19 cellular contexts compared by ENCODE assay signal in the genomic region with DNA sequence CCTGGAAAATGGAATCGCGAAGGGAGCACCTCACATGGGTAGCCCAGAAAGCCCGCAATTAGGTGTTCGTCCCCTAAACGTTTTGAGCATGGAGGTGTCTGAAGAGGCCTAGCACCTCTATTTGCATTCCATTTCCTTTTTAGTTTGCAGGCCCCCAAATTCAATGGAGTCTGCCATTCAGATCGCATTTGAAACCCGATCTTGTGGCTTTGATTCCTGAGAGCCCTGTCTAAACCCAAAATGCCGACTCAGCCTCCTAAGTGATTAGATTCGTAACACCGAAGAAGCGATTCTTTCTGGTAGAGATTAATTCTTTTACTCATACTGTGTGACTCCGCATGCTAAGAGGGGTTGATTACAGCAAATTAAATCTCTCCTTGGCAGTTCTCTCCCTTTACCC.
A peak's percentile ranks its signal among the peaks of the same experiment; 100 is the strongest.
DNase-seq lines count a peak whose midpoint lies in the region; ATAC-seq and TF ChIP-seq lines count a peak whose summit lies in the region.
"Had no signal": no experiment of that assay in that cellular context is flagged by ENCODE, and none has a peak within 500 bp of the region (broad histone marks: within the 10 kb centered on the region; RNA-seq: fewer than 3 reads in every experiment).

No MANE protein-coding gene starts in this region.

- no peaks in the 10 kb centered on the region for H3K79me2 ChIP-seq in OCI-LY7 (ENCODE audit: insufficient read depth, low read depth, low read length)

- CTCF ChIA-PET in OCI-LY7 (lab: Charles Lee; ENCODE audit: unreplicated experiment), result no interaction called here

- no peaks in the 10 kb centered on the region for H3K9me2 ChIP-seq in OCI-LY7 (ENCODE audit: insufficient read depth, low read length)

- POLR2A ChIA-PET in OCI-LY7 (lab: Charles Lee), result no interaction called here

- H3K4me3 ChIP-seq in OCI-LY7 (ENCODE audit: low read depth, low read length, poor library complexity, severe bottlenecking), result peak overlapping the region; percentile 8
- H3K4me3 ChIP-seq in neuronal stem cell (ENCODE audit: low read length in 2 of 2), result no peak overlapping the region
- H3K4me3 ChIP-seq: SJCRH30 had no signal

- H3K27ac ChIP-seq in OCI-LY7 (ENCODE audit: low read depth, low read length, poor library complexity, severe bottlenecking), result peak overlapping the region; percentile 32
- no peak overlapping the region for H3K27ac ChIP-seq in neuronal stem cell (replicated peaks; ENCODE audit: low read length)
- no peak overlapping the region for H3K27ac ChIP-seq in substantia nigra (ENCODE audit: low read depth, low read length, poor library complexity, severe bottlenecking)
- H3K27ac ChIP-seq: HL-60, SJCRH30 had no signal

- H3K9me3 ChIP-seq in OCI-LY7 (ENCODE audit: low read length), result peaks cover 3% of the 10 kb centered on the region; the same call in 1 of the 2 replicates
- H3K9me3 ChIP-seq in neuronal stem cell (replicated peaks in 1 of 2; ENCODE audit: control insufficient read depth in 2 of 2, insufficient read depth in 1 of 2, low read depth in 1 of 2, low read length in 2 of 2), result peaks cover 0 to 2% of the 10 kb centered on the region in 2 donors
- H3K9me3 ChIP-seq: SJCRH30 had no signal

- DNase-seq in stimulated activated naive CD8-positive, alpha-beta T cell treated with anti-CD3 and anti-CD28 coated beads, Interleukin-15, amount 100 ng/mL, for 72 hours, result no peak
- no peak for DNase-seq in stimulated activated naive CD8-positive, alpha-beta T cell treated with anti-CD3 and anti-CD28 coated beads, Interleukin-15, Interleukin-2, amounts not matched to agents 100 U/mL and 50 U/mL, for 24 hours
- DNase-seq in OCI-LY7 (ENCODE audit: low spot score), result no peak
- DNase-seq in iPS DF 19.7 (ENCODE audit: low read depth, low spot score), result peak; percentile 17
- DNase-seq in neuronal stem cell (ENCODE audit: low spot score), result no peak
- DNase-seq in SKM-1 (lab: John Stamatoyannopoulos, UW; ENCODE audit: unreplicated experiment), result no peak
- DNase-seq in substantia nigra (lab: John Stamatoyannopoulos, UW), result no peak
- DNase-seq in stimulated activated CD4-positive, alpha-beta T cell treated with anti-CD3 and anti-CD28 coated beads, Interleukin-2, amount 100 ng/mL, for 24 hours, result no peak
- DNase-seq: DMS53, GDM1, NCI-H1105, NCI-H1694, NCI-H2081, NCI-H226, NCI-H510A treated with DMSO at 0.1 percent for 48 hours, NCI-H748 treated with DMSO at 0.1 percent for 48 hours, SJCRH30 had no signal

- TF ChIP-seq CTCF in OCI-LY7 (conservative IDR thresholded peaks at IDR 0.05; ENCODE audit: low read length), result no peak

- H2AFZ ChIP-seq in OCI-LY7 (ENCODE audit: low read length), result no peak overlapping the region
- peak overlapping the region; percentile 17 for H2AFZ ChIP-seq in neuronal stem cell (ENCODE audit: low read length)

- H2BK12ac ChIP-seq in neuronal stem cell (ENCODE audit: low read length), result no peak overlapping the region

- no peak for ATAC-seq in stimulated activated naive CD8-positive, alpha-beta T cell treated with anti-CD3 and anti-CD28 coated beads, Interleukin-15, amount 100 ng/mL, for 72 hours
- no peak for ATAC-seq in stimulated activated naive CD8-positive, alpha-beta T cell treated with anti-CD3 and anti-CD28 coated beads, Interleukin-15, Interleukin-2, amounts not matched to agents 100 U/mL and 50 U/mL, for 24 hours

- H3K4me1 ChIP-seq in OCI-LY7 (ENCODE audit: insufficient read depth, low read length, poor library complexity, severe bottlenecking), result peaks cover 36% of the 10 kb centered on the region
- H3K4me1 ChIP-seq in neuronal stem cell (ENCODE audit: control insufficient read depth in 2 of 2, insufficient read depth in 1 of 2, low read depth in 1 of 2, low read length in 2 of 2), result peaks cover 5 to 21% of the 10 kb centered on the region in 2 donors
- H3K4me1 ChIP-seq: SJCRH30 had no signal

- H3K4me1 Mint-ChIP-seq in stimulated activated naive CD8-positive, alpha-beta T cell treated with anti-CD3 and anti-CD28 coated beads, Interleukin-15, amount 100 ng/mL, for 72 hours, result peaks cover 24% of the 10 kb centered on the region
- H3K4me1 Mint-ChIP-seq: B cell had no signal

- H3K4me3 Mint-ChIP-seq in stimulated activated naive CD8-positive, alpha-beta T cell treated with anti-CD3 and anti-CD28 coated beads, Interleukin-15, amount 100 ng/mL, for 72 hours, result no peak overlapping the region
- H3K4me3 Mint-ChIP-seq: B cell had no signal

- no peak overlapping the region for H3K23ac ChIP-seq in neuronal stem cell (ENCODE audit: low read depth, low read length, poor library complexity)

- no peak overlapping the region for H2BK5ac ChIP-seq in neuronal stem cell (ENCODE audit: low read length)

- no peak overlapping the region for H2BK15ac ChIP-seq in neuronal stem cell (ENCODE audit: low read length)

- no peak overlapping the region for H2AK5ac ChIP-seq in neuronal stem cell (ENCODE audit: low read depth, low read length)

- BruUV-seq in OCI-LY7 (replicated peaks; lab: Mats Ljungman, UMichigan), result no TSS peak

- H3K9ac ChIP-seq in neuronal stem cell (ENCODE audit: low read depth, low read length, poor library complexity), result no peak overlapping the region

- H3K27me3 Mint-ChIP-seq in stimulated activated naive CD8-positive, alpha-beta T cell treated with anti-CD3 and anti-CD28 coated beads, Interleukin-15, amount 100 ng/mL, for 72 hours, result peaks cover 61% of the 10 kb centered on the region

- H3K4me2 ChIP-seq in OCI-LY7 (ENCODE audit: low read length) (peak overlapping the region; percentile 60), neuronal stem cell (ENCODE audit: insufficient read depth, low read length, poor library complexity, severe bottlenecking) (no peak overlapping the region)

- H4K91ac ChIP-seq in neuronal stem cell (ENCODE audit: low read depth, low read length, poor library complexity), result no peak overlapping the region

- H3K18ac ChIP-seq in neuronal stem cell (ENCODE audit: low read length), result no peak overlapping the region

- H2BK120ac ChIP-seq in neuronal stem cell (ENCODE audit: low read depth, low read length), result no peak overlapping the region

- H3K27me3 ChIP-seq in neuronal stem cell (ENCODE audit: control insufficient read depth in 3 of 3, insufficient read depth in 3 of 3, low read depth in 1 of 3, low read length in 3 of 3), result no peaks in the 10 kb centered on the region

- H3K36me3 ChIP-seq in OCI-LY7 (ENCODE audit: insufficient read depth, low read length) (no peaks in the 10 kb centered on the region; the same call in 1 of the 2 replicates), neuronal stem cell (replicated peaks in 1 of 2; ENCODE audit: control insufficient read depth in 2 of 2, insufficient read depth in 2 of 2, low read length in 2 of 2) (no peaks in the 10 kb centered on the region)
- H3K36me3 ChIP-seq: SJCRH30 had no signal

- whole genome bisulfite sequencing in neuronal stem cell (ENCODE audit: extremely low coverage in 2 of 2, insufficient read length in 2 of 2, insufficient replicate concordance in 1 of 2), 2 donors, result no CpG with 5 or more reads among the region's 12 CpGs

- H3K4ac ChIP-seq in neuronal stem cell (ENCODE audit: low read length), result no peak overlapping the region

- peaks cover 0 to 5% of the 10 kb centered on the region in 2 donors for H3K9me3 Mint-ChIP-seq in stimulated activated naive CD8-positive, alpha-beta T cell treated with anti-CD3 and anti-CD28 coated beads, Interleukin-15, amount 100 ng/mL, for 72 hours

- no peak overlapping the region for H4K8ac ChIP-seq in neuronal stem cell (ENCODE audit: low read depth, low read length)

- intact Hi-C loops in OCI-LY7 (cut with micrococcal nuclease; ENCODE audit: unreplicated experiment), result no loop called here

- H4K20me1 ChIP-seq in OCI-LY7 (ENCODE audit: insufficient read depth, low read length), result no peaks in the 10 kb centered on the region

- peak overlapping the region; percentile 71 to 94 for H3K27ac Mint-ChIP-seq in stimulated activated naive CD8-positive, alpha-beta T cell treated with anti-CD3 and anti-CD28 coated beads, Interleukin-15, amount 100 ng/mL, for 72 hours
- H3K27ac Mint-ChIP-seq: B cell had no signal

- H3K14ac ChIP-seq in neuronal stem cell (ENCODE audit: low read length), result no peak overlapping the region

- no peaks in the 10 kb centered on the region for H3K79me1 ChIP-seq in neuronal stem cell (ENCODE audit: low read depth, low read length)
